In the genomic region with DNA sequence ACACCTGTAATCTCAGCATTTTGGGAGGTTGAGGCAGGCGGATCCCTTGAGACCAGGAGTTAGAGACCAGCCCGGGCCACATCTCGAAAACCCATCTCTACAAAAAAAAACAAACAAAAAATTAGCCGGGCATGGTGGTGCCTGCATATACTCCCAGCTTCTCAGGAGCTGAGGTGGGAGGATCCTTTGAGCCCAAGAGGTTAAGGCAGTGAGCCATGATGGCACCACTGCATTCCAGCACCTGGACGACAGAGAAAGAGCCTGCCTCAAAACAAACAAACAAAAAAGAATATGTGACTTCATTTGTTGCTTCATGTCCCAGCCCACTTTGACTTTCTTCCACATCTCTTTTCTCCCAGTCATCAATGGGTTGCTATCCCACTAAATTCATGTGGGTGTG, we compare ENCODE assay signal across 27 cellular contexts.
"Had no signal": no experiment of that assay in that cellular context is flagged by ENCODE, and none has a peak within 500 bp of the region (broad histone marks: within the 10 kb centered on the region; RNA-seq: fewer than 3 reads in every experiment).

No MANE protein-coding gene starts in this region.

- H3K36me3 ChIP-seq: left ventricle myocardium inferior, ovary, right atrium auricular region, right lobe of liver, stomach, tibial artery, uterus had no signal

- ATAC-seq: left colon; natural killer cell; right lobe of liver; stimulated activated naive B cell treated with anti-CD40 and anti-IgM and Interleukin-4, amounts not matched to agents 10 μg/mL and 1 μg/mL and 100 μg/mL, for 72 hours; stimulated activated naive CD8-positive, alpha-beta T cell treated with anti-CD3 and anti-CD28 coated beads, Interleukin-15, Interleukin-2, amounts not matched to agents 100 U/mL and 50 U/mL, for 24 hours had no signal

- H3K4me1 Mint-ChIP-seq: nephron progenitor cell had no signal

- H3K4me1 ChIP-seq: testis, uterus had no signal

- H3K27ac ChIP-seq: left ventricle myocardium inferior, ovary, right atrium auricular region, right lobe of liver, stomach, testis, tibial artery, uterus had no signal

- H3K27me3 ChIP-seq: ovary, right lobe of liver, testis, tibial artery, uterus had no signal

- H3K9me3 ChIP-seq: right lobe of liver, testis, uterus had no signal

- H3K9me3 Mint-ChIP-seq: immature natural killer cell, natural killer cell, type B pancreatic cell had no signal

- H3K4me3 ChIP-seq: left ventricle myocardium inferior, lung, ovary, right atrium auricular region, right lobe of liver, smooth muscle cell, stomach, testis, tibial artery, uterus had no signal

- H3K36me3 Mint-ChIP-seq: immature natural killer cell, mesothelial cell of epicardium, natural killer cell, type B pancreatic cell had no signal

- DNase-seq: hypothalamus; immature natural killer cell; kidney; left colon; left ventricle myocardium inferior; mesendoderm; naive B cell; natural killer cell; nephron progenitor cell; ovary; right lobe of liver; stimulated activated CD4-positive, alpha-beta T cell treated with anti-CD3 and anti-CD28 coated beads, Interleukin-12 subunit alpha, Interleukin-12 subunit beta, amount 100 ng/mL, for 4 hours; stimulated activated CD4-positive, alpha-beta T cell treated with anti-CD3 and anti-CD28 coated beads, Interleukin-15, amount 100 ng/mL, for 24 hours; stimulated activated CD4-positive, alpha-beta T cell treated with anti-CD3 and anti-CD28 coated beads, Interleukin-2, amount 100 ng/mL, for 24 hours; stimulated activated CD4-positive, alpha-beta T cell treated with anti-CD3 and anti-CD28 coated beads, Interleukin-4, amount 100 ng/mL, for 1 hour; stimulated activated naive B cell treated with anti-CD40 and anti-IgM and Interleukin-4, amounts not matched to agents 10 μg/mL and 1 μg/mL and 100 μg/mL, for 72 hours; stimulated activated naive CD8-positive, alpha-beta T cell treated with anti-CD3 and anti-CD28 coated beads, Interleukin-15, Interleukin-2, amounts not matched to agents 100 U/mL and 50 U/mL, for 24 hours; stomach; testis; tibial artery; uterus had no signal

- H3K27me3 Mint-ChIP-seq: naive B cell, progenitor cell of endocrine pancreas, type B pancreatic cell had no signal

- H3K27ac Mint-ChIP-seq: immature natural killer cell; mesothelial cell of epicardium; natural killer cell; nephron progenitor cell; progenitor cell of endocrine pancreas; stimulated activated naive B cell treated with anti-CD40 and anti-IgM and Interleukin-4, amounts not matched to agents 10 μg/mL and 1 μg/mL and 100 μg/mL, for 72 hours; type B pancreatic cell had no signal

- H3K4me3 Mint-ChIP-seq: immature natural killer cell; mesothelial cell of epicardium; naive B cell; natural killer cell; nephron progenitor cell; stimulated activated naive B cell treated with anti-CD40 and anti-IgM and Interleukin-4, amounts not matched to agents 10 μg/mL and 1 μg/mL and 100 μg/mL, for 72 hours; type B pancreatic cell had no signal
